ENCODE assay signal across 12 cellular contexts in the genomic region with DNA sequence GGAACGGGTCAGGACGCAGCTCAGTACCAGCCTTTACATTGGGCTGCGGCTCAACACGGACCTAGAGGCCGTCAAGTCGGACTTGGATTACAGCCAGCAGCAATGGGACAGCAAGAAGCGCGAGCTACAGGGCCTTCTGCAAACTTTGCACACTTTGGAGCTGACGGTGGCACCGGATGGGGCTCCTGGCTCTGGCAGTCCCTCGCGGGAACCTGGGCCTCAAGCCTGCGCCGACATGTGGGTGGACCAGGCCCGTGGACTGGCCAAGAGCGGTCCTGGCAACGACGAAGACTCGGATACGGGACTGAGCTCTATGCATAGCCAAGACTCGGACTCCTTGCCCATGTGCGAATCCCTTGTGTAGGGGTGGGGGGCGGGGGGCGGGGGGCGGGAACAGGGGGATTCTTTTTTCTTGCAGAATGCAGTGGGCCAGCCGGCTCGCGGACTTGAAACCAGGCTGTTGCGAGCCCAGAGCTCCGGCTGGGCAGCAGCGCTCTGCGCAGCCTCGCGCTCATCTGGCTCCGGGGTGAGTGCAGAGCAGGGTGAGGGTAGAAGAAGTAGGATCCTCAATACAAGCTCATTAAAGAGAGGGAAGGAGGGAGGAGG. TPM values are rescaled to one million over a fixed set of nuclear protein-coding genes. Genes with fewer than 3 reads are reported as not detected.
A peak's percentile ranks its signal among the peaks of the same experiment; 100 is the strongest.
DNase-seq lines count a peak whose midpoint lies in the region; ATAC-seq and TF ChIP-seq lines count a peak whose summit lies in the region.
"Had no signal": no experiment of that assay in that cellular context is flagged by ENCODE, and none has a peak within 500 bp of the region (broad histone marks: within the 10 kb centered on the region; RNA-seq: fewer than 3 reads in every experiment).

No MANE protein-coding gene starts in this region.

- peaks cover 48 to 77% (median 61%) of the 10 kb centered on the region in 11 experiments for H3K27me3 ChIP-seq in BLaER1 treated with 17β-estradiol and CSF1 and Interleukin-3, amounts not matched to agents 10 nM and 100 nM
- H3K27me3 ChIP-seq in NT2/D1 (ENCODE audit: insufficient read depth, insufficient read length): peaks cover 56% of the 10 kb centered on the region
- peaks cover under 1% of the 10 kb centered on the region for H3K27me3 ChIP-seq in right cardiac atrium (ENCODE audit: control insufficient read depth, insufficient read depth)

- peaks cover 0 to 34% (median 22%) of the 10 kb centered on the region in 11 experiments; a peak in 19 of 22 replicates for H4K20me1 ChIP-seq in BLaER1 treated with 17β-estradiol and CSF1 and Interleukin-3, amounts not matched to agents 10 nM and 100 nM

- peaks cover 52 to 80% (median 63%) of the 10 kb centered on the region in 10 experiments for H3K4me1 ChIP-seq in BLaER1 treated with 17β-estradiol and CSF1 and Interleukin-3, amounts not matched to agents 10 nM and 100 nM
- no peaks in the 10 kb centered on the region for H3K4me1 ChIP-seq in NT2/D1 (ENCODE audit: insufficient read depth, insufficient read length)
- no peaks in the 10 kb centered on the region for H3K4me1 ChIP-seq in right cardiac atrium (ENCODE audit: control insufficient read depth, insufficient read depth, low read length)

- intact Hi-C loops in right cardiac atrium (cut with DNase I): no loop called here

- peak overlapping the region; percentile 50 to 70 (median 66) for H3K4me3 ChIP-seq in BLaER1 treated with 17β-estradiol and CSF1 and Interleukin-3, amounts not matched to agents 10 nM and 100 nM
- H3K4me3 ChIP-seq in NT2/D1 (ENCODE audit: insufficient read length, low read depth) (peak overlapping the region; percentile 55), right cardiac atrium (ENCODE audit: low read length) (no peak overlapping the region)

- peaks cover 38% of the 10 kb centered on the region for H3K4me1 Mint-ChIP-seq in nephron

- WGBS in right cardiac atrium: 7% methylated on average over 35 of the region's 35 CpGs

- peak overlapping the region; percentile 79 to 95 (median 86) for H3K27ac Mint-ChIP-seq in nephron
- H3K27ac Mint-ChIP-seq: activated naive CD8-positive, alpha-beta T cell treated with anti-CD3 and anti-CD28 coated beads, Interleukin-2, amount 50 U/mL, for 24 hours had no signal

- ATAC-seq in right cardiac atrium (peak; percentile 17 to 18), GM18519 (IDR thresholded peaks at IDR 0.05; ENCODE audit: low FRiP score, unreplicated experiment) (no peak), HG02763 (IDR thresholded peaks at IDR 0.05; ENCODE audit: unreplicated experiment) (no peak), HG03342 (IDR thresholded peaks at IDR 0.05; ENCODE audit: unreplicated experiment) (no peak)
- ATAC-seq: activated naive CD8-positive, alpha-beta T cell treated with anti-CD3 and anti-CD28 coated beads, Interleukin-2, amount 50 U/mL, for 24 hours; Panc1 had no signal

- H3K27ac ChIP-seq in BLaER1 treated with 17β-estradiol and CSF1 and Interleukin-3, amounts not matched to agents 10 nM and 100 nM: no peak overlapping the region
- no peak overlapping the region for H3K27ac ChIP-seq in right cardiac atrium (ENCODE audit: low read length)
- H3K27ac ChIP-seq: C4-2B had no signal

- H3K27me3 Mint-ChIP-seq in nephron (ENCODE audit: low read depth): peaks cover 100% of the 10 kb centered on the region

- TF ChIP-seq CTCF in nephron (IDR thresholded peaks at IDR 0.05; ENCODE audit: unreplicated experiment in 3 of 3): no peak

- peak overlapping the region; percentile 91 to 99 (median 95) for H3K4me2 ChIP-seq in BLaER1 treated with 17β-estradiol and CSF1 and Interleukin-3, amounts not matched to agents 10 nM and 100 nM

- peaks cover 9 to 17% (median 14%) of the 10 kb centered on the region in 11 experiments for H3K9me3 ChIP-seq in BLaER1 treated with 17β-estradiol and CSF1 and Interleukin-3, amounts not matched to agents 10 nM and 100 nM (replicated peaks in 1 of 11)
- H3K9me3 ChIP-seq in NT2/D1 (ENCODE audit: insufficient read depth, low read length) (peaks cover 14% of the 10 kb centered on the region; the same call in 1 of the 2 replicates), right cardiac atrium (ENCODE audit: control insufficient read depth, low read length) (peaks cover 2% of the 10 kb centered on the region)

- peak overlapping the region; percentile 88 to 92 (median 89) for H3K4me3 Mint-ChIP-seq in nephron
- H3K4me3 Mint-ChIP-seq: activated naive CD8-positive, alpha-beta T cell treated with anti-CD3 and anti-CD28 coated beads, Interleukin-2, amount 50 U/mL, for 24 hours had no signal

- peaks cover 0 to 7% (median 0%) of the 10 kb centered on the region in 11 experiments; a peak in 1 of 22 replicates for H3K36me3 ChIP-seq in BLaER1 treated with 17β-estradiol and CSF1 and Interleukin-3, amounts not matched to agents 10 nM and 100 nM
- no peaks in the 10 kb centered on the region for H3K36me3 ChIP-seq in NT2/D1 (ENCODE audit: insufficient read depth, insufficient read length, low read length)

- DNase-seq in NT2/D1 (ENCODE audit: low read depth, low spot score) (no peak), right cardiac atrium (peak; percentile 44 to 73 (median 60)), NCI-H526 (lab: John Stamatoyannopoulos, UW) (no peak)
- DNase-seq: activated naive CD8-positive, alpha-beta T cell treated with anti-CD3 and anti-CD28 coated beads, Interleukin-2, amount 50 U/mL, for 24 hours; MV-4-11 had no signal

- peaks cover 5% of the 10 kb centered on the region for H3K36me3 Mint-ChIP-seq in nephron (ENCODE audit: low read depth)

- peaks cover 9% of the 10 kb centered on the region for H3K9me3 Mint-ChIP-seq in nephron
- H3K9me3 Mint-ChIP-seq: activated naive CD8-positive, alpha-beta T cell treated with anti-CD3 and anti-CD28 coated beads, Interleukin-2, amount 50 U/mL, for 24 hours had no signal

- peak overlapping the region in 7 of 11 experiments; percentile 60 to 79 (median 75); a peak in 9 of 22 replicates for H3K9ac ChIP-seq in BLaER1 treated with 17β-estradiol and CSF1 and Interleukin-3, amounts not matched to agents 10 nM and 100 nM
- peak overlapping the region; percentile 36 for H3K9ac ChIP-seq in NT2/D1 (ENCODE audit: insufficient read length, low read depth)

RNA-seq across cellular contexts. Expression of gene RASSF10, which starts 1.7 kb away (rescaled TPM):
- total RNA-seq in right cardiac atrium: 1 to 10 TPM in 3 of 4 donors, under 1 TPM in 1; 0.50 to 3.1 (median 1.7) TPM
- 0.27 TPM for polyA plus RNA-seq in right cardiac atrium

Comparison
In these comparisons a context has a peak if more than half of its experiments do, and no peak if none do; other contexts are left out.
1. DNase-seq: peak in right cardiac atrium (3 of 3); none in NT2/D1 (single experiment) and NCI-H526 (0 of 2).
2. ATAC-seq: peak in right cardiac atrium (2 of 2); none in GM18519 (single experiment), HG02763 (single experiment) and HG03342 (single experiment).